ENCODE assay signal across 23 cellular contexts in the genomic region with DNA sequence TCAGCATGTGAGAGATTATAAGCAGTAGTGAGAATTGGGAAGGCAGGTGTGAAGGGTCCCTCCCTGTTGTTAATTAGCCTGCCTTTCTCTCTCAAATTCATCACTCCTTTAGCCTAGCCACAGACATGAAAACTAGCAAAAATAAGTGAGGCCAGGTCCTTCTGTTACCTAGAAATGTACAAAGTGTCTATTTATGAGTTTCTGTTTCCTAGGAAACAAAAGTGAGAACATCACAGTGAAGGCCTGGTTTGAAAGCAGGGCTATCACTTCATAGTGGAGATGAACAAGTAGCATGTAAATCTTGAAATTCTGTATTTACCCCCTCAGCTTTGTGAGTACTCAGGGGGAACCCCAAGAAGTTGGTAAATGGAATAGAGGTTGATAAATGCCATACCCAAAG.
A peak's percentile ranks its signal among the peaks of the same experiment; 100 is the strongest.
DNase-seq lines count a peak whose midpoint lies in the region; ATAC-seq and TF ChIP-seq lines count a peak whose summit lies in the region.
"Had no signal": no experiment of that assay in that cellular context is flagged by ENCODE, and none has a peak within 500 bp of the region (broad histone marks: within the 10 kb centered on the region; RNA-seq: fewer than 3 reads in every experiment).

No MANE protein-coding gene starts in this region.

- no peak overlapping the region for H3K4me3 ChIP-seq in heart right ventricle
- H3K4me3 ChIP-seq: HAP-1 had no signal

- no peak for DNase-seq in activated T-cell treated with anti-CD3 and anti-CD28 coated beads, Interleukin-2, amount 50 U/mL, for 72 hours
- no peak for DNase-seq in activated T-cell treated with anti-CD3 and anti-CD28 coated beads, Interleukin-2, amount 50 U/mL, for 48 hours
- no peak for DNase-seq in central memory CD8-positive, alpha-beta T cell (ENCODE audit: low spot score in 2 of 2)
- no peak for DNase-seq in stimulated activated naive CD8-positive, alpha-beta T cell treated with anti-CD3 and anti-CD28 coated beads, Interleukin-15, amount 100 ng/mL, for 72 hours
- DNase-seq in heart right ventricle (no peak), iPS-NIHi7 (ENCODE audit: extremely low spot score) (no peak), posterior cingulate gyrus (no peak)
- DNase-seq: activated CD8-positive, alpha-beta memory T cell treated with anti-CD3 and anti-CD28 coated beads, Interleukin-2, amount 10 ng/mL, durations not matched to agents 7 days and 5 days; AML-193; CD8-positive, alpha-beta memory T cell; cerebellar nuclear complex; DMS153; Karpas-422; left cardiac atrium; mammary epithelial cell; NCI-H146; NCI-H524 treated with DMSO at 0.1 percent for 48 hours; NK-92 treated with Interleukin-12 subunit alpha and Interleukin-12 subunit beta, amount 100 ng/mL, for 24 hours; T-helper 1 cell had no signal

- H3K27me3 Mint-ChIP-seq in activated T-cell treated with anti-CD3 and anti-CD28 coated beads, Interleukin-2, amount 50 U/mL, for 72 hours (ENCODE audit: low read depth): peaks cover 23% of the 10 kb centered on the region
- peaks cover 33% of the 10 kb centered on the region for H3K27me3 Mint-ChIP-seq in central memory CD8-positive, alpha-beta T cell
- peaks cover 48% of the 10 kb centered on the region for H3K27me3 Mint-ChIP-seq in stimulated activated naive CD8-positive, alpha-beta T cell treated with anti-CD3 and anti-CD28 coated beads, Interleukin-15, amount 100 ng/mL, for 72 hours

- no peaks in the 10 kb centered on the region for H3K27me3 ChIP-seq in heart right ventricle

- no peak for TF ChIP-seq CTCF in heart right ventricle (IDR thresholded peaks at IDR 0.05)

- no peak overlapping the region for H3K27ac Mint-ChIP-seq in activated T-cell treated with anti-CD3 and anti-CD28 coated beads, Interleukin-2, amount 50 U/mL, for 72 hours
- H3K27ac Mint-ChIP-seq in central memory CD8-positive, alpha-beta T cell (ENCODE audit: low read depth): no peak overlapping the region
- H3K27ac Mint-ChIP-seq in stimulated activated naive CD8-positive, alpha-beta T cell treated with anti-CD3 and anti-CD28 coated beads, Interleukin-15, amount 100 ng/mL, for 72 hours: peak overlapping the region; percentile 65 to 88
- H3K27ac Mint-ChIP-seq: activated CD8-positive, alpha-beta memory T cell treated with anti-CD3 and anti-CD28 coated beads, Interleukin-2, amount 10 ng/mL, durations not matched to agents 7 days and 5 days; activated naive CD8-positive, alpha-beta T cell; CD8-positive, alpha-beta memory T cell had no signal

- H3K4me1 Mint-ChIP-seq in activated T-cell treated with anti-CD3 and anti-CD28 coated beads, Interleukin-2, amount 50 U/mL, for 72 hours (ENCODE audit: low read depth): peaks cover 19% of the 10 kb centered on the region
- H3K4me1 Mint-ChIP-seq in central memory CD8-positive, alpha-beta T cell: no peaks in the 10 kb centered on the region
- H3K4me1 Mint-ChIP-seq in stimulated activated naive CD8-positive, alpha-beta T cell treated with anti-CD3 and anti-CD28 coated beads, Interleukin-15, amount 100 ng/mL, for 72 hours: peaks cover 47% of the 10 kb centered on the region

- peaks cover 4 to 57% (median 24%) of the 10 kb centered on the region in 9 donors for H3K4me1 ChIP-seq in heart right ventricle
- H3K4me1 ChIP-seq: HAP-1 had no signal

- peak overlapping the region in 4 of 10 donors; percentile 9 to 82 (median 79) for H3K27ac ChIP-seq in heart right ventricle

- peak; percentile 27 to 44 for ATAC-seq in activated T-cell treated with anti-CD3 and anti-CD28 coated beads, Interleukin-2, amount 50 U/mL, for 72 hours (replicated peaks in 1 of 2)
- ATAC-seq in HG03280 (IDR thresholded peaks at IDR 0.05; ENCODE audit: unreplicated experiment) (peak; percentile 65), heart right ventricle (no peak)
- peak; percentile 57 for ATAC-seq in central memory CD8-positive, alpha-beta T cell (replicated peaks; ENCODE audit: extremely low read depth, poor library complexity, severe bottlenecking)
- peak; percentile 63 for ATAC-seq in stimulated activated naive CD8-positive, alpha-beta T cell treated with anti-CD3 and anti-CD28 coated beads, Interleukin-15, amount 100 ng/mL, for 72 hours
- ATAC-seq: activated CD8-positive, alpha-beta memory T cell treated with anti-CD3 and anti-CD28 coated beads, Interleukin-2, amount 10 ng/mL, durations not matched to agents 7 days and 5 days; left cardiac atrium; Panc1 had no signal

- H3K36me3 ChIP-seq in heart right ventricle: peaks cover 0 to 74% (median 23%) of the 10 kb centered on the region in 9 donors
- H3K36me3 ChIP-seq: HAP-1 had no signal

- no peaks in the 10 kb centered on the region for H3K9me3 ChIP-seq in heart right ventricle
- H3K9me3 ChIP-seq: HAP-1 had no signal

- H3K9me3 Mint-ChIP-seq in activated T-cell treated with anti-CD3 and anti-CD28 coated beads, Interleukin-2, amount 50 U/mL, for 72 hours: peaks cover 0 to 4% of the 10 kb centered on the region in 2 donors
- no peaks in the 10 kb centered on the region for H3K9me3 Mint-ChIP-seq in central memory CD8-positive, alpha-beta T cell
- H3K9me3 Mint-ChIP-seq in stimulated activated naive CD8-positive, alpha-beta T cell treated with anti-CD3 and anti-CD28 coated beads, Interleukin-15, amount 100 ng/mL, for 72 hours: peaks cover 0 to 4% of the 10 kb centered on the region in 2 donors
- H3K9me3 Mint-ChIP-seq: CD8-positive, alpha-beta memory T cell had no signal

- no peak overlapping the region for H3K4me3 Mint-ChIP-seq in activated T-cell treated with anti-CD3 and anti-CD28 coated beads, Interleukin-2, amount 50 U/mL, for 72 hours
- no peak overlapping the region for H3K4me3 Mint-ChIP-seq in central memory CD8-positive, alpha-beta T cell
- peak overlapping the region; percentile 28 to 51 for H3K4me3 Mint-ChIP-seq in stimulated activated naive CD8-positive, alpha-beta T cell treated with anti-CD3 and anti-CD28 coated beads, Interleukin-15, amount 100 ng/mL, for 72 hours
- H3K4me3 Mint-ChIP-seq: activated CD8-positive, alpha-beta memory T cell treated with anti-CD3 and anti-CD28 coated beads, Interleukin-2, amount 10 ng/mL, durations not matched to agents 7 days and 5 days; activated naive CD8-positive, alpha-beta T cell; CD8-positive, alpha-beta memory T cell had no signal

- H3K36me3 Mint-ChIP-seq in activated T-cell treated with anti-CD3 and anti-CD28 coated beads, Interleukin-2, amount 50 U/mL, for 72 hours (ENCODE audit: insufficient read depth in 2 of 2): peaks cover 1 to 2% of the 10 kb centered on the region in 2 donors
- H3K36me3 Mint-ChIP-seq in central memory CD8-positive, alpha-beta T cell (ENCODE audit: insufficient read depth): peaks cover 2% of the 10 kb centered on the region

- intact Hi-C loops in heart right ventricle (cut with DNase I) (no loop called here), posterior cingulate gyrus (cut with DNase I) (no loop called here)

Comparison
In these comparisons a context has a peak if more than half of its experiments do, and no peak if none do; other contexts are left out.
1. ATAC-seq: peak in activated T-cell treated with anti-CD3 and anti-CD28 coated beads, Interleukin-2, amount 50 U/mL, for 72 hours (2 of 2), HG03280 (single experiment), central memory CD8-positive, alpha-beta T cell (single experiment) and stimulated activated naive CD8-positive, alpha-beta T cell treated with anti-CD3 and anti-CD28 coated beads, Interleukin-15, amount 100 ng/mL, for 72 hours (single experiment); none in heart right ventricle (0 of 8).
2. H3K27ac Mint-ChIP-seq: peak in stimulated activated naive CD8-positive, alpha-beta T cell treated with anti-CD3 and anti-CD28 coated beads, Interleukin-15, amount 100 ng/mL, for 72 hours (2 of 2); none in activated T-cell treated with anti-CD3 and anti-CD28 coated beads, Interleukin-2, amount 50 U/mL, for 72 hours (single experiment) and central memory CD8-positive, alpha-beta T cell (single experiment).
3. H3K4me3 Mint-ChIP-seq: peak in stimulated activated naive CD8-positive, alpha-beta T cell treated with anti-CD3 and anti-CD28 coated beads, Interleukin-15, amount 100 ng/mL, for 72 hours (2 of 2); none in activated T-cell treated with anti-CD3 and anti-CD28 coated beads, Interleukin-2, amount 50 U/mL, for 72 hours (0 of 2) and central memory CD8-positive, alpha-beta T cell (single experiment).